In genomic region chr15:66294932-66295235, GRCh38 we compare ENCODE assay signal across 8 cellular contexts. TPM values are rescaled to one million over a fixed set of nuclear protein-coding genes. Genes with fewer than 3 reads are reported as not detected.
DNase-seq lines count a peak whose midpoint lies in the region; ATAC-seq and TF ChIP-seq lines count a peak whose summit lies in the region.

No MANE protein-coding gene starts in this region.

- H3K27ac ChIP-seq in KMS-11, result peak overlapping the region; percentile 91
- peak overlapping the region; percentile 83 for H3K27ac ChIP-seq in neutrophil

- no TSS peak for BruUV-seq in Caco-2 (replicated peaks; lab: Mats Ljungman, UMichigan)

- H3K4me2 ChIP-seq in KMS-11, result peak overlapping the region; percentile 89

- no peak for ATAC-seq in HG02884 (IDR thresholded peaks at IDR 0.05; ENCODE audit: unreplicated experiment)
- no peak for ATAC-seq in HG03432 (IDR thresholded peaks at IDR 0.05; ENCODE audit: unreplicated experiment)

- H2AFZ ChIP-seq in KMS-11 (ENCODE audit: low read depth), result peak overlapping the region; percentile 63

- POLR2A ChIA-PET in Caco-2 (lab: Charles Lee), result interaction anchor here (0.6 kb wide), 2 partner anchors 52 to 208 kb away, joined by 3 to 7 read pairs; no protein-coding TSS in a partner anchor

- intact Hi-C loops in Caco-2 (cut with micrococcal nuclease; ENCODE audit: unreplicated experiment), result no loop called here

- H3K36me3 ChIP-seq in Caco-2 (ENCODE audit: control insufficient read depth, insufficient read depth, low read length) (no peaks in the 10 kb centered on the region), KMS-11 (ENCODE audit: insufficient read depth) (no peaks in the 10 kb centered on the region), neutrophil (peaks cover 12% of the 10 kb centered on the region)

- H3K27me3 ChIP-seq in Caco-2 (replicated peaks; ENCODE audit: control insufficient read depth, insufficient read depth, low read length) (no peaks in the 10 kb centered on the region), KMS-11 (ENCODE audit: insufficient read depth, low read depth) (no peaks in the 10 kb centered on the region), neutrophil (no peaks in the 10 kb centered on the region)

- H3K36me3 Mint-ChIP-seq in Caco-2 (ENCODE audit: insufficient read depth, unreplicated experiment), result peaks cover 31% of the 10 kb centered on the region
- peaks cover 4% of the 10 kb centered on the region for H3K36me3 Mint-ChIP-seq in chondrocyte (ENCODE audit: low read depth)

- H3K4me1 Mint-ChIP-seq in Caco-2 (ENCODE audit: low read depth, unreplicated experiment) (peaks cover 6% of the 10 kb centered on the region), chondrocyte (ENCODE audit: low read depth) (peaks cover 21% of the 10 kb centered on the region)

- H4K20me1 ChIP-seq in KMS-11 (ENCODE audit: insufficient read depth), result no peaks in the 10 kb centered on the region

- H3K79me2 ChIP-seq in KMS-11 (ENCODE audit: insufficient read depth, low read depth), result peaks cover 28% of the 10 kb centered on the region

- no peak for DNase-seq in Caco-2
- DNase-seq in chondrocyte (ENCODE audit: low spot score), result no peak
- no peak for DNase-seq in activated gamma-delta T cell treated with Interleukin-2 at 50 U/mL for 16 hours
- DNase-seq in COR-L47 (lab: John Stamatoyannopoulos, UW), result no peak

- H3K27ac Mint-ChIP-seq in Caco-2 (ENCODE audit: unreplicated experiment) (peak overlapping the region; percentile 86), chondrocyte (ENCODE audit: unreplicated experiment) (peak overlapping the region; percentile 87)

- H3K4me3 ChIP-seq in Caco-2 (ENCODE audit: low read depth, low read length) (peak overlapping the region; percentile 72), KMS-11 (IDR thresholded peaks at IDR 0.05; ENCODE audit: insufficient read depth, low read depth, low read length) (no peak overlapping the region), neutrophil (ENCODE audit: low read depth in 1 of 2, low read length in 1 of 2) (no peak overlapping the region)

- H3K9me3 Mint-ChIP-seq in Caco-2 (ENCODE audit: unreplicated experiment) (no peaks in the 10 kb centered on the region), chondrocyte (ENCODE audit: low read depth) (no peaks in the 10 kb centered on the region)

- H3K4me3 Mint-ChIP-seq in Caco-2 (ENCODE audit: unreplicated experiment) (peak overlapping the region; percentile 91), chondrocyte (ENCODE audit: unreplicated experiment) (peak overlapping the region; percentile 77)

- no peak for TF ChIP-seq CTCF in Caco-2 (IDR thresholded peaks at IDR 0.05; ENCODE audit: insufficient read depth in 1 of 2, low read depth in 1 of 2, low read length in 1 of 2, severe bottlenecking in 1 of 2, unreplicated experiment in 1 of 2)
- no peak for TF ChIP-seq CTCF in KMS-11 (conservative IDR thresholded peaks at IDR 0.05; ENCODE audit: low read depth, low read length)
- TF ChIP-seq CTCF in chondrocyte (IDR thresholded peaks at IDR 0.05), result no peak
- TF ChIP-seq CTCF in neutrophil (IDR thresholded peaks at IDR 0.05), result no peak

- H3K4me1 ChIP-seq in Caco-2 (peaks cover 13% of the 10 kb centered on the region; the same call in 1 of the 2 replicates), KMS-11 (ENCODE audit: low read depth, poor library complexity, severe bottlenecking) (peaks cover 25% of the 10 kb centered on the region), neutrophil (ENCODE audit: control insufficient read depth in 1 of 2, insufficient read depth in 1 of 2, low read depth in 1 of 2, low read length in 1 of 2) (peaks cover 22 to 25% of the 10 kb centered on the region in 2 experiments)

- peak overlapping the region; percentile 93; the same call in 1 of the 2 replicates for H3K9ac ChIP-seq in KMS-11

- H3K27me3 Mint-ChIP-seq in Caco-2 (ENCODE audit: insufficient read depth, unreplicated experiment) (no peaks in the 10 kb centered on the region), chondrocyte (ENCODE audit: low read depth) (no peaks in the 10 kb centered on the region)

- CTCF ChIA-PET in Caco-2 (lab: Charles Lee), result interaction anchor here (1.0 to 2.6 kb wide), 2 partner anchors 204 to 300 kb away, joined by 3 to 8 read pairs; no protein-coding TSS in a partner anchor

- H3K9me3 ChIP-seq in Caco-2 (no peaks in the 10 kb centered on the region), neutrophil (no peaks in the 10 kb centered on the region)

RNA-seq across cellular contexts. Expression of gene DIS3L, which starts 1.5 kb away (rescaled TPM):
- total RNA-seq in Caco-2 (2022) (25.3 and 25.6 TPM in 2 replicates), chondrocyte (18.6 to 26.1 TPM (median 18.9 TPM) in 3 replicates)

RNA-seq across cellular contexts. Expression of gene MEGF11, which starts 41.3 kb away (rescaled TPM):
- total RNA-seq in Caco-2 (2022), result 0.58 and 0.66 TPM in 2 replicates
- total RNA-seq in chondrocyte, result not detected in 3 replicates
